ENCODE assay signal across 8 cellular contexts in the genomic region with DNA sequence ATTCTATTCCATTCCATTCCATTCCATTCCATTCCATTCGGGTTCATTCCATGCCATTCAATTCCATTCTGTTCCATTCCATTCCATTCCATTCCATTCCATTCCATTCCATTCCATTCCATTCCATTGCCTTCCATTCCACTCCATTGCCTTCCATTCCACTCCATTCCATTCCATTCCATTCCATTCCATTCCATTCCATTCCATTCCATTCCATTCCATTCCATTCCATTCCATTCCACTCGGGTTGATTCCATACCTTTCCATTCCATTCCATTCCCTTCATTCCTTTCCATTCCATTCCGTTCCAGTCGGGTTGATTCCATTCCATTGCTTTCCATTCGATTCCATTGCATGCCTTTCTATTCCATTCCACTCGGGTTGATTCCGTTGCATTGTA.
DNase-seq lines count a peak whose midpoint lies in the region; ATAC-seq and TF ChIP-seq lines count a peak whose summit lies in the region.
"Not testable (repeated sequence)": the region's sequence is repeated elsewhere in the genome, so short reads cannot be mapped to it uniquely, and the experiment has no call there.

No MANE protein-coding gene starts in this region.

- H3K9me3 Mint-ChIP-seq in CD8-positive, alpha-beta T cell, result peaks cover 29% of the 10 kb centered on the region
- H3K9me3 Mint-ChIP-seq in natural killer cell treated with Interleukin-12 subunit alpha and Interleukin-12 subunit beta and Interleukin-15 and Interleukin-18, amount 100 ng/mL, for 72 hours, result peaks cover 34% of the 10 kb centered on the region

- CTCF ChIA-PET in CD8-positive, alpha-beta T cell (lab: Charles Lee), result not testable (repeated sequence)

- POLR2A ChIA-PET in CD8-positive, alpha-beta T cell (lab: Charles Lee), result not testable (repeated sequence)

- H3K27me3 Mint-ChIP-seq in CD8-positive, alpha-beta T cell (ENCODE audit: low read depth); natural killer cell treated with Interleukin-12 subunit alpha and Interleukin-12 subunit beta and Interleukin-15 and Interleukin-18, amount 100 ng/mL, for 72 hours: not testable (repeated sequence)

- not testable (repeated sequence) for TF ChIP-seq CTCF in CD8-positive, alpha-beta T cell (IDR thresholded peaks at IDR 0.05); RWPE2 (IDR thresholded peaks at IDR 0.05; ENCODE audit: poor library complexity, severe bottlenecking); left lung (IDR thresholded peaks at IDR 0.05); thoracic aorta (IDR thresholded peaks at IDR 0.05)

- not testable (repeated sequence) for DNase-seq in CD8-positive, alpha-beta T cell; RWPE2 (ENCODE audit: low spot score); left lung; natural killer cell treated with Interleukin-12 subunit alpha and Interleukin-12 subunit beta and Interleukin-15 and Interleukin-18, amount 100 ng/mL, for 72 hours (ENCODE audit: low spot score); thoracic aorta (ENCODE audit: low spot score)

- not testable (repeated sequence) for H3K27ac ChIP-seq in CD8-positive, alpha-beta T cell (ENCODE audit: low read depth, low read length); RWPE2 (ENCODE audit: poor library complexity, severe bottlenecking); left lung; thoracic aorta

- not testable (repeated sequence) for H3K9me3 ChIP-seq in CD8-positive, alpha-beta T cell (ENCODE audit: low read length); RWPE2 (ENCODE audit: severe bottlenecking); thoracic aorta
- peaks cover 4 to 67% of the 10 kb centered on the region in 2 donors for H3K9me3 ChIP-seq in left lung

- not testable (repeated sequence) for H3K4me1 ChIP-seq in CD8-positive, alpha-beta T cell (ENCODE audit: insufficient read depth, low read length); RWPE2 (ENCODE audit: insufficient read depth, poor library complexity, severe bottlenecking); left lung; thoracic aorta (ENCODE audit: control insufficient read depth in 1 of 2, low read depth in 2 of 2)

- not testable (repeated sequence) for H3K36me3 ChIP-seq in CD8-positive, alpha-beta T cell (ENCODE audit: insufficient read depth, low read length); RWPE2 (ENCODE audit: low read depth); left lung; thoracic aorta

- not testable (repeated sequence) for H3K4me3 Mint-ChIP-seq in CD8-positive, alpha-beta T cell; natural killer cell treated with Interleukin-12 subunit alpha and Interleukin-12 subunit beta and Interleukin-15 and Interleukin-18, amount 100 ng/mL, for 72 hours

- peak; percentile 14 for ATAC-seq in CD8-positive, alpha-beta T cell
- peak; percentile 36 for ATAC-seq in GM21390 (IDR thresholded peaks at IDR 0.05; ENCODE audit: unreplicated experiment)
- peak; percentile 29 for ATAC-seq in HG03097 (IDR thresholded peaks at IDR 0.05; ENCODE audit: low FRiP score, unreplicated experiment)
- peak; percentile 12; the same call in 1 of the 3 replicates for ATAC-seq in RWPE2 (ENCODE audit: low read depth)
- peak; percentile 51 for ATAC-seq in esophagus mucosa
- peak; percentile 45 for ATAC-seq in left lung
- peak; percentile 43 to 49 for ATAC-seq in natural killer cell treated with Interleukin-12 subunit alpha and Interleukin-12 subunit beta and Interleukin-15 and Interleukin-18, amount 100 ng/mL, for 72 hours
- ATAC-seq in thoracic aorta (ENCODE audit: insufficient number of reproducible peaks, low FRiP score, low read depth), result peak; percentile 40

- H3K4me3 ChIP-seq in CD8-positive, alpha-beta T cell (ENCODE audit: low read depth, low read length); RWPE2 (ENCODE audit: severe bottlenecking); left lung; thoracic aorta: not testable (repeated sequence)

- peaks cover 21% of the 10 kb centered on the region for H3K36me3 Mint-ChIP-seq in CD8-positive, alpha-beta T cell
- H3K36me3 Mint-ChIP-seq in natural killer cell treated with Interleukin-12 subunit alpha and Interleukin-12 subunit beta and Interleukin-15 and Interleukin-18, amount 100 ng/mL, for 72 hours, result peaks cover 35% of the 10 kb centered on the region

- H3K4me1 Mint-ChIP-seq in CD8-positive, alpha-beta T cell (ENCODE audit: low read depth); natural killer cell treated with Interleukin-12 subunit alpha and Interleukin-12 subunit beta and Interleukin-15 and Interleukin-18, amount 100 ng/mL, for 72 hours (ENCODE audit: low read depth in 2 of 2): not testable (repeated sequence)

- not testable (repeated sequence) for H3K27ac Mint-ChIP-seq in CD8-positive, alpha-beta T cell; natural killer cell treated with Interleukin-12 subunit alpha and Interleukin-12 subunit beta and Interleukin-15 and Interleukin-18, amount 100 ng/mL, for 72 hours

- not testable (repeated sequence) for H3K27me3 ChIP-seq in CD8-positive, alpha-beta T cell (ENCODE audit: insufficient read depth, low read length); RWPE2 (ENCODE audit: insufficient read depth, poor library complexity, severe bottlenecking); left lung; thoracic aorta (replicated peaks; ENCODE audit: insufficient read depth)

- intact Hi-C loops in CD8-positive, alpha-beta T cell (cut with DNase I, micrococcal nuclease); left lung (cut with DNase I): not testable (repeated sequence)
